ENCODE assay signal across 10 cellular contexts in the genomic region with DNA sequence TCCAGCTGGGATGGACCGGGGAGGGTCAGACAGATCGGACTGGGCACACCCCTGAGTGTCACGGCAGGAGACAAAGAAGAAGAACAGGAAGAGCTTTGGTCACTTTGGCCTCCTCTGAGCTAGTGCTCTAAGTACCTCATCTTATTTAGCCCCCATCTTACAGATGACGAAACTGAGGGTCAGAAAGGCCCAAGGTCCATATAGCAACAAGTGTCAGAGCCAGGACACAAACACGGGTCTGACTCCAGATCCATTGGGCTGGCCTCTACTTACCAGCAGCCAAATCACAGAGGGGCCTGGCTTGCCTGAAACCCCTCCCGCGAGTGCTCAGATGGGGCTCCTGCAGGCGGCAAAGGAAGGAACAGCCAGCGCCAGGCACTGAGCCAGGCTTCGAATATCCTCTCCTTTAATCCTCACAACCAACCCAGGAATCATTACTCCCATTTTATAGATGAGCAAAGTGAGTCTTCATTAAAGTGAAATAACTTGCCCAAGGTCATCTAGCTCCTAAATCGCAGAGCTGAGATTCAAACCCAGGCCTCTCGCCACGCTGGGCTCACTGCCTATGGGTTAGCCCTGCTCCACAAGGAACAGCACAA. TPM values are rescaled to one million over a fixed set of nuclear protein-coding genes. Genes with fewer than 3 reads are reported as not detected.
DNase-seq lines count a peak whose midpoint lies in the region; ATAC-seq and TF ChIP-seq lines count a peak whose summit lies in the region.
"Had no signal": no experiment of that assay in that cellular context is flagged by ENCODE, and none has a peak within 500 bp of the region (broad histone marks: within the 10 kb centered on the region; RNA-seq: fewer than 3 reads in every experiment).

No MANE protein-coding gene starts in this region.

- H3K36me3 Mint-ChIP-seq in activated naive CD4-positive, alpha-beta T cell treated with anti-CD3 and anti-CD28 coated beads, Interleukin-2, amount 50 U/mL, for 24 hours = peaks cover 7% of the 10 kb centered on the region
- H3K36me3 Mint-ChIP-seq in central memory CD8-positive, alpha-beta T cell (ENCODE audit: insufficient read depth) = peaks cover 3% of the 10 kb centered on the region

- H3K4me1 ChIP-seq in Loucy (ENCODE audit: insufficient read depth, low read length, poor library complexity, severe bottlenecking) = peaks cover 34% of the 10 kb centered on the region
- H3K4me1 ChIP-seq in smooth muscle cell (ENCODE audit: low read depth) = peaks cover 19% of the 10 kb centered on the region

- H3F3A ChIP-seq in Loucy (ENCODE audit: low read depth) = 0 out of 2 replicates have a peak, but pooled peaks cover 12% of the 10 kb centered on the region
- peaks cover 10% of the 10 kb centered on the region for H3F3A ChIP-seq in smooth muscle cell (ENCODE audit: low read depth)

- H3K27ac ChIP-seq in smooth muscle cell (ENCODE audit: low read depth) = no peak overlapping the region
- H3K27ac ChIP-seq in brain microvascular endothelial cell = no peak overlapping the region

- H3K4me1 Mint-ChIP-seq in activated naive CD4-positive, alpha-beta T cell treated with anti-CD3 and anti-CD28 coated beads, Interleukin-2, amount 50 U/mL, for 24 hours = peaks cover 88% of the 10 kb centered on the region
- H3K4me1 Mint-ChIP-seq in central memory CD8-positive, alpha-beta T cell = peaks cover 44% of the 10 kb centered on the region
- peaks cover 93% of the 10 kb centered on the region for H3K4me1 Mint-ChIP-seq in stimulated activated naive CD8-positive, alpha-beta T cell treated with anti-CD3 and anti-CD28 coated beads, Interleukin-15, amount 100 ng/mL, for 72 hours

- no peak overlapping the region for H2AFZ ChIP-seq in Loucy (ENCODE audit: low read length)
- H2AFZ ChIP-seq in smooth muscle cell (ENCODE audit: low read depth) = no peak overlapping the region

- H3K36me3 ChIP-seq in Loucy (ENCODE audit: insufficient read depth, low read length) = no peaks in the 10 kb centered on the region
- no peaks in the 10 kb centered on the region for H3K36me3 ChIP-seq in smooth muscle cell (ENCODE audit: low read depth)
- no peaks in the 10 kb centered on the region for H3K36me3 ChIP-seq in brain microvascular endothelial cell (replicated peaks)

- H3K9me3 ChIP-seq in Loucy (ENCODE audit: insufficient read depth, low read depth, low read length) (no peaks in the 10 kb centered on the region), smooth muscle cell (replicated peaks; ENCODE audit: low read depth) (no peaks in the 10 kb centered on the region)

- peak overlapping the region; percentile 90 for H3K27ac Mint-ChIP-seq in activated naive CD4-positive, alpha-beta T cell treated with anti-CD3 and anti-CD28 coated beads, Interleukin-2, amount 50 U/mL, for 24 hours
- peak overlapping the region; percentile 91 for H3K27ac Mint-ChIP-seq in central memory CD8-positive, alpha-beta T cell (ENCODE audit: low read depth)
- peak overlapping the region; percentile 40 to 94 for H3K27ac Mint-ChIP-seq in stimulated activated naive CD8-positive, alpha-beta T cell treated with anti-CD3 and anti-CD28 coated beads, Interleukin-15, amount 100 ng/mL, for 72 hours

- DNase-seq in activated naive CD4-positive, alpha-beta T cell treated with Interleukin-2 at 50 U/mL for 16 hours = no peak
- DNase-seq in central memory CD8-positive, alpha-beta T cell (ENCODE audit: low spot score in 2 of 2) = no peak
- DNase-seq in stimulated activated naive CD8-positive, alpha-beta T cell treated with anti-CD3 and anti-CD28 coated beads, Interleukin-15, amount 100 ng/mL, for 72 hours = no peak
- DNase-seq in smooth muscle cell (lab: John Stamatoyannopoulos, UW; ENCODE audit: unreplicated experiment) = no peak
- DNase-seq in brain microvascular endothelial cell = no peak
- DNase-seq in NCI-H146 (lab: John Stamatoyannopoulos, UW) = no peak
- DNase-seq: NCI-H1436 treated with DMSO at 0.1 percent for 48 hours, right cardiac atrium had no signal

- no peaks in the 10 kb centered on the region for H3K27me3 Mint-ChIP-seq in activated naive CD4-positive, alpha-beta T cell treated with anti-CD3 and anti-CD28 coated beads, Interleukin-2, amount 50 U/mL, for 24 hours
- no peaks in the 10 kb centered on the region for H3K27me3 Mint-ChIP-seq in central memory CD8-positive, alpha-beta T cell
- H3K27me3 Mint-ChIP-seq in stimulated activated naive CD8-positive, alpha-beta T cell treated with anti-CD3 and anti-CD28 coated beads, Interleukin-15, amount 100 ng/mL, for 72 hours = peaks cover 12% of the 10 kb centered on the region

- WGBS in smooth muscle cell (ENCODE audit: low lambda C conversion rate) = 90% methylated on average over 13 of the region's 13 CpGs

- peak overlapping the region; percentile 71 for H3K4me2 ChIP-seq in Loucy (ENCODE audit: low read depth, low read length, poor library complexity, severe bottlenecking)
- no peak overlapping the region for H3K4me2 ChIP-seq in smooth muscle cell

- no peak for TF ChIP-seq CTCF in Loucy (conservative IDR thresholded peaks at IDR 0.05; ENCODE audit: low read length)
- TF ChIP-seq CTCF in smooth muscle cell (IDR thresholded peaks at IDR 0.05; ENCODE audit: borderline replicate concordance, insufficient read depth, poor library complexity, severe bottlenecking) = no peak
- TF ChIP-seq CTCF in brain microvascular endothelial cell (IDR thresholded peaks at IDR 0.05; ENCODE audit: low read depth, low read length, missing control alignments) = no peak

- H4K20me1 ChIP-seq in Loucy (ENCODE audit: insufficient read depth, low read length, poor library complexity, severe bottlenecking) = no peaks in the 10 kb centered on the region
- no peaks in the 10 kb centered on the region for H4K20me1 ChIP-seq in smooth muscle cell (ENCODE audit: low read depth)

- peak overlapping the region; percentile 56 for H3K4me3 Mint-ChIP-seq in activated naive CD4-positive, alpha-beta T cell treated with anti-CD3 and anti-CD28 coated beads, Interleukin-2, amount 50 U/mL, for 24 hours
- peak overlapping the region; percentile 74 for H3K4me3 Mint-ChIP-seq in central memory CD8-positive, alpha-beta T cell
- peak overlapping the region; percentile 78 to 79 for H3K4me3 Mint-ChIP-seq in stimulated activated naive CD8-positive, alpha-beta T cell treated with anti-CD3 and anti-CD28 coated beads, Interleukin-15, amount 100 ng/mL, for 72 hours

- no peak overlapping the region for H3K9ac ChIP-seq in Loucy (ENCODE audit: low read depth, low read length, poor library complexity, severe bottlenecking)
- no peak overlapping the region for H3K9ac ChIP-seq in smooth muscle cell (ENCODE audit: low read depth)

- H3K9me3 Mint-ChIP-seq in activated naive CD4-positive, alpha-beta T cell treated with anti-CD3 and anti-CD28 coated beads, Interleukin-2, amount 50 U/mL, for 24 hours = no peaks in the 10 kb centered on the region
- H3K9me3 Mint-ChIP-seq in central memory CD8-positive, alpha-beta T cell = no peaks in the 10 kb centered on the region
- no peaks in the 10 kb centered on the region for H3K9me3 Mint-ChIP-seq in stimulated activated naive CD8-positive, alpha-beta T cell treated with anti-CD3 and anti-CD28 coated beads, Interleukin-15, amount 100 ng/mL, for 72 hours

- ATAC-seq in central memory CD8-positive, alpha-beta T cell (replicated peaks; ENCODE audit: extremely low read depth, poor library complexity, severe bottlenecking) = no peak
- ATAC-seq in stimulated activated naive CD8-positive, alpha-beta T cell treated with anti-CD3 and anti-CD28 coated beads, Interleukin-15, amount 100 ng/mL, for 72 hours = no peak
- ATAC-seq: right cardiac atrium had no signal

- in situ Hi-C loops in brain microvascular endothelial cell (cut with HindIII; ENCODE audit: low pct_ligation_motif_present, low sequenced_read_pairs) = no loop called here

- H3K79me2 ChIP-seq in Loucy (ENCODE audit: insufficient read depth, low read length) = no peaks in the 10 kb centered on the region
- H3K79me2 ChIP-seq in smooth muscle cell (ENCODE audit: low read depth) = no peaks in the 10 kb centered on the region

- H3K27me3 ChIP-seq in Loucy (ENCODE audit: insufficient read depth, low read length, poor library complexity, severe bottlenecking) = peaks cover 65% of the 10 kb centered on the region
- H3K27me3 ChIP-seq in smooth muscle cell (ENCODE audit: low read depth) = no peaks in the 10 kb centered on the region
- no peaks in the 10 kb centered on the region for H3K27me3 ChIP-seq in brain microvascular endothelial cell (replicated peaks)

- H3K4me3 ChIP-seq in Loucy (ENCODE audit: low read length, poor library complexity, severe bottlenecking) (no peak overlapping the region), smooth muscle cell (no peak overlapping the region), brain microvascular endothelial cell (ENCODE audit: low read depth, low read length) (no peak overlapping the region)

- no peaks in the 10 kb centered on the region for H3K9me2 ChIP-seq in Loucy (replicated peaks; ENCODE audit: low read depth, low read length)

RNA-seq across cellular contexts. Expression of gene SELENON, which starts 25.7 kb away (rescaled TPM):
- total RNA-seq in smooth muscle cell = 26.6 and 32.6 TPM in 2 replicates
- 48.9 and 62.9 TPM in 2 replicates for polyA plus RNA-seq in smooth muscle cell

RNA-seq across cellular contexts. Expression of gene MTFR1L, which starts 45.4 kb away (rescaled TPM):
- 39.9 and 47.2 TPM in 2 replicates for total RNA-seq in smooth muscle cell
- polyA plus RNA-seq in smooth muscle cell = 63.9 and 71.2 TPM in 2 replicates
